21 cellular contexts compared by ENCODE assay signal in the genomic region with DNA sequence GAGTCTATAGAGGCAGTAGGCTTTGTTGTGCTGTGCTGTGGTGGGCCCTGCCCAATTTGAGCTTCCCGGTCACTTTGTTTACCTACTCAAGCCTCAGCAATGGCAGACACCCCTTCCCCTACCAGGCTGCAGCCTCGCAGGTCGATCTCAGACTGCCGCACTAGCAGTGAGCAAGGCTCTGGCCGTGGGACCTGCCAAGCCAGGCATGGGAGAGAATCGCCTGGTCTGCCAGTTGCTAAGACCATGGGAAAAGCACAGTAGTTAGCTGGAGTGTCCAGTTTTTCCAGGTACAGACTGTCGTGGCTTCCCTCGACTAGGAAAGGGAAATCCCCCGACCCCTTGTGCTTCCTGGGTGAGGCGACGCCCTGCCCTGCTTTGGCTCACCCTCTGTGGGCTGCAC. TPM values are rescaled to one million over a fixed set of nuclear protein-coding genes. Genes with fewer than 3 reads are reported as not detected.
A peak's percentile ranks its signal among the peaks of the same experiment; 100 is the strongest.
DNase-seq lines count a peak whose midpoint lies in the region; ATAC-seq, FAIRE-seq and TF ChIP-seq lines count a peak whose summit lies in the region.
"Had no signal": no experiment of that assay in that cellular context is flagged by ENCODE, and none has a peak within 500 bp of the region (broad histone marks: within the 10 kb centered on the region; RNA-seq: fewer than 3 reads in every experiment).

No MANE protein-coding gene starts in this region.

- H3K4me1 ChIP-seq in Panc1 (ENCODE audit: control insufficient read depth, insufficient read depth, low read length) (peaks cover 31% of the 10 kb centered on the region), esophagus muscularis mucosa (peaks cover 4 to 84% (median 60%) of the 10 kb centered on the region in 4 donors), pancreas (peaks cover 0 to 4% (median 0%) of the 10 kb centered on the region in 3 donors), smooth muscle cell (ENCODE audit: low read depth) (no peaks in the 10 kb centered on the region), stomach (peaks cover 0 to 34% (median 14%) of the 10 kb centered on the region in 4 donors), heart left ventricle (peaks cover 0 to 26% (median 0%) of the 10 kb centered on the region in 12 donors), BE2C (no peaks in the 10 kb centered on the region)

- no peak for TF ChIP-seq EP300 in esophagus muscularis mucosa (IDR thresholded peaks at IDR 0.05)
- TF ChIP-seq EP300 in stomach (IDR thresholded peaks at IDR 0.05), result no peak

- CTCF ChIA-PET in Panc1 (lab: Charles Lee), result no interaction called here

- no TSS peak for BruUV-seq in Panc1 (replicated peaks; lab: Mats Ljungman, UMichigan)

- no peak overlapping the region for H3K4me2 ChIP-seq in smooth muscle cell

- H3K9ac ChIP-seq in smooth muscle cell (ENCODE audit: low read depth), result no peak overlapping the region

- WGBS in esophagus muscularis mucosa, result 86% methylated on average over 10 of the region's 11 CpGs
- 21 to 57% methylated on average over 11 of the region's 11 CpGs for WGBS in pancreas, 2 donors
- WGBS in smooth muscle cell (ENCODE audit: low lambda C conversion rate), result 85% methylated on average over 11 of the region's 11 CpGs
- 70 to 92% (median 83%) methylated on average over 10 to 11 of the region's 11 CpGs for WGBS in stomach, 5 donors
- 80 to 92% (median 86%) methylated on average over 11 of the region's 11 CpGs for WGBS in heart left ventricle, 4 donors

- H3K27ac ChIP-seq in Panc1 (ENCODE audit: low read length), result peak overlapping the region; percentile 63; the same call in 1 of the 2 replicates
- H3K27ac ChIP-seq in esophagus muscularis mucosa (replicated peaks in 1 of 4), result peak overlapping the region; percentile 35 to 93 (median 58)
- peak overlapping the region in 2 of 4 donors; percentile 44 to 65 for H3K27ac ChIP-seq in pancreas
- peak overlapping the region; percentile 29 for H3K27ac ChIP-seq in smooth muscle cell (ENCODE audit: low read depth)
- no peak overlapping the region for H3K27ac ChIP-seq in stomach
- H3K27ac ChIP-seq in heart left ventricle, result peak overlapping the region in 1 of 12 donors; percentile 26
- H3K27ac ChIP-seq: C4-2B, SK-N-MC had no signal

- no peaks in the 10 kb centered on the region for H3F3A ChIP-seq in smooth muscle cell (ENCODE audit: low read depth)

- FAIRE-seq in pancreas (lab: Jason Lieb, UNC), result no peak
- FAIRE-seq: GM18507, GM19239 had no signal

- no peaks in the 10 kb centered on the region for H3K36me3 ChIP-seq in Panc1 (ENCODE audit: control insufficient read depth, insufficient read depth, low read length)
- no peaks in the 10 kb centered on the region for H3K36me3 ChIP-seq in esophagus muscularis mucosa
- no peaks in the 10 kb centered on the region for H3K36me3 ChIP-seq in pancreas
- H3K36me3 ChIP-seq in smooth muscle cell (ENCODE audit: low read depth), result no peaks in the 10 kb centered on the region
- H3K36me3 ChIP-seq in stomach, result no peaks in the 10 kb centered on the region
- no peaks in the 10 kb centered on the region for H3K36me3 ChIP-seq in heart left ventricle
- H3K36me3 ChIP-seq in BE2C, result peaks cover 4% of the 10 kb centered on the region; the same call in 1 of the 2 replicates

- TF ChIP-seq POLR2A in esophagus muscularis mucosa (IDR thresholded peaks at IDR 0.05; ENCODE audit: low read depth) (no peak), stomach (IDR thresholded peaks at IDR 0.05) (no peak), heart left ventricle (IDR thresholded peaks at IDR 0.05) (no peak)

- in situ Hi-C loops in Panc1 (cut with HindIII; ENCODE audit: low pct_unique_long_range_greater_than_20kb, low sequenced_read_pairs), result no loop called here

- no peaks in the 10 kb centered on the region for H3K9me3 ChIP-seq in Panc1 (ENCODE audit: control insufficient read depth, insufficient read depth, low read depth, low read length)
- no peaks in the 10 kb centered on the region for H3K9me3 ChIP-seq in esophagus muscularis mucosa
- H3K9me3 ChIP-seq in pancreas, result no peaks in the 10 kb centered on the region
- no peaks in the 10 kb centered on the region for H3K9me3 ChIP-seq in smooth muscle cell (replicated peaks; ENCODE audit: low read depth)
- no peaks in the 10 kb centered on the region for H3K9me3 ChIP-seq in stomach
- H3K9me3 ChIP-seq in heart left ventricle, result no peaks in the 10 kb centered on the region
- H3K9me3 ChIP-seq in BE2C, result no peaks in the 10 kb centered on the region

- POLR2A ChIA-PET in Panc1 (lab: Charles Lee), result no interaction called here

- peaks cover 28% of the 10 kb centered on the region for H4K20me1 ChIP-seq in smooth muscle cell (ENCODE audit: low read depth)

- H3K4me3 ChIP-seq in Panc1 (ENCODE audit: low read depth in 2 of 2, low read length in 2 of 2) (no peak overlapping the region), esophagus muscularis mucosa (no peak overlapping the region), pancreas (no peak overlapping the region), smooth muscle cell (no peak overlapping the region), stomach (no peak overlapping the region), heart left ventricle (no peak overlapping the region), BE2C (ENCODE audit: low read depth, low read length) (no peak overlapping the region)
- H3K4me3 ChIP-seq: SK-N-MC had no signal

- H3K27me3 ChIP-seq in Panc1 (ENCODE audit: control insufficient read depth, insufficient read depth, low read length) (no peaks in the 10 kb centered on the region), esophagus muscularis mucosa (no peaks in the 10 kb centered on the region), pancreas (no peaks in the 10 kb centered on the region), smooth muscle cell (ENCODE audit: low read depth) (no peaks in the 10 kb centered on the region), stomach (no peaks in the 10 kb centered on the region), heart left ventricle (no peaks in the 10 kb centered on the region), BE2C (no peaks in the 10 kb centered on the region)

- peaks cover 100% of the 10 kb centered on the region for H3K79me2 ChIP-seq in smooth muscle cell (ENCODE audit: low read depth)

- DNase-seq in Panc1 (ENCODE audit: low read depth, low spot score), result no peak
- DNase-seq in esophagus muscularis mucosa (ENCODE audit: extremely low spot score), result no peak
- DNase-seq in pancreas, result peak; percentile 10 to 68 (median 58)
- DNase-seq in smooth muscle cell (lab: John Stamatoyannopoulos, UW; ENCODE audit: unreplicated experiment), result no peak
- DNase-seq in stomach, result no peak
- DNase-seq in heart left ventricle, result no peak
- no peak for DNase-seq in BE2C
- DNase-seq: AML-193; CD8-positive, alpha-beta memory T cell; GDM1; NCI-H1105 treated with DMSO at 0.1 percent for 48 hours; NCI-H2081 treated with DMSO at 0.1 percent for 48 hours; NCI-H446; NCI-H526; RPMI8226; SHP77 treated with DMSO at 0.1 percent for 48 hours had no signal

- no peak for TF ChIP-seq CTCF in Panc1 (IDR thresholded peaks at IDR 0.05)
- TF ChIP-seq CTCF in esophagus muscularis mucosa (IDR thresholded peaks at IDR 0.05), result no peak
- TF ChIP-seq CTCF in pancreas (IDR thresholded peaks at IDR 0.05), result no peak
- TF ChIP-seq CTCF in smooth muscle cell (IDR thresholded peaks at IDR 0.05; ENCODE audit: borderline replicate concordance, insufficient read depth, poor library complexity, severe bottlenecking), result no peak
- TF ChIP-seq CTCF in stomach (IDR thresholded peaks at IDR 0.05), result no peak
- TF ChIP-seq CTCF in heart left ventricle (IDR thresholded peaks at IDR 0.05), result no peak
- TF ChIP-seq CTCF in BE2C (IDR thresholded peaks at IDR 0.05; ENCODE audit: low read depth, low read length), result no peak

- no peak overlapping the region for H2AFZ ChIP-seq in smooth muscle cell (ENCODE audit: low read depth)

- ATAC-seq in Panc1 (peak; percentile 33), pancreas (peak; percentile 35 to 94 (median 68)), heart left ventricle (no peak), GM21390 (IDR thresholded peaks at IDR 0.05; ENCODE audit: unreplicated experiment) (no peak)

- intact Hi-C loops in Panc1 (cut with micrococcal nuclease; ENCODE audit: unreplicated experiment), result no loop called here
- intact Hi-C loops in esophagus muscularis mucosa (cut with DNase I), result no loop called here
- intact Hi-C loops in pancreas (cut with DNase I), result no loop called here
- intact Hi-C loops in stomach (cut with DNase I; ENCODE audit: low total_unique reads), result no loop called here
- intact Hi-C loops in heart left ventricle (cut with DNase I), result no loop called here

RNA-seq across cellular contexts. Expression of a gene that starts 26.3 kb away (rescaled TPM):
- total RNA-seq in Panc1 (2021; ENCODE audit: unreplicated experiment), result 120 TPM
- 63.7 TPM for polyA plus RNA-seq in Panc1 (2012; ENCODE audit: insufficient read length)
- 100 to 1,000 TPM; 141 to 208 (median 166) TPM for total RNA-seq in esophagus muscularis mucosa
- 10 to 100 TPM; 14.4 to 34.0 (median 22.6) TPM for total RNA-seq in pancreas
- polyA plus RNA-seq in pancreas, result 1 to 10 TPM; 4.0 to 5.4 TPM
- 106 and 115 TPM in 2 replicates for total RNA-seq in smooth muscle cell
- 44.8 and 60.3 TPM in 2 replicates for polyA plus RNA-seq in smooth muscle cell
- 10 to 100 TPM in 4 of 5 donors, 1 to 10 TPM in 1; 8.1 to 78.8 (median 43.3) TPM for total RNA-seq in stomach
- 1 to 10 TPM; 4.4 to 7.3 (median 4.7) TPM for polyA plus RNA-seq in stomach
- total RNA-seq in heart left ventricle, result 10 to 100 TPM; 29.1 to 57.2 (median 46.7) TPM
- polyA plus RNA-seq in heart left ventricle, result 10 to 100 TPM in 1 of 2 donors, 1 to 10 TPM in 1; 9.0 to 21.9 TPM
- polyA plus RNA-seq in BE2C (2012; ENCODE audit: insufficient read depth, insufficient read length, low read depth), result 46.2 TPM

Comparison
In these comparisons a context has a peak if more than half of its experiments do, and no peak if none do; other contexts are left out.
1. ATAC-seq: peak in Panc1 (single experiment) and pancreas (4 of 4); none in heart left ventricle (0 of 4) and GM21390 (single experiment).
2. DNase-seq: peak in pancreas (6 of 6); none in Panc1 (single experiment), esophagus muscularis mucosa (single experiment), smooth muscle cell (single experiment), stomach (single experiment), heart left ventricle (0 of 5) and BE2C (single experiment).
3. H3K27ac ChIP-seq: peak in Panc1 (single experiment), esophagus muscularis mucosa (4 of 4) and smooth muscle cell (single experiment); none in stomach (0 of 5).